Comparison of ENCODE assay signal across 8 cellular contexts in genomic region chr9:128504485-128505413, GRCh38. TPM values are rescaled to one million over a fixed set of nuclear protein-coding genes. Genes with fewer than 3 reads are reported as not detected.
DNase-seq lines count a peak whose midpoint lies in the region; ATAC-seq, FAIRE-seq and TF ChIP-seq lines count a peak whose summit lies in the region.

TSS of gene GLE1 (plus strand) at chr9:128504719. CDS start at chr9:128504806, 87 bp downstream.

- no peak for FAIRE-seq in RCC 7860 (lab: Jason Lieb, UNC)

- H3K9me3 ChIP-seq in DND-41 (ENCODE audit: insufficient read depth, low read length, severe bottlenecking) (no peaks in the 10 kb centered on the region), Karpas-422 (ENCODE audit: low read length) (no peaks in the 10 kb centered on the region), esophagus squamous epithelium (no peaks in the 10 kb centered on the region)

- ATAC-seq in DND-41 (ENCODE audit: insufficient read depth, low read depth) (peak; percentile 95), GM21825 (IDR thresholded peaks at IDR 0.05; ENCODE audit: unreplicated experiment) (peak; percentile 76)
- ATAC-seq in activated T-cell treated with anti-CD3 and anti-CD28 coated beads, Interleukin-2, amount 50 U/mL, for 72 hours (replicated peaks in 1 of 2) = peak; percentile 97 to 98

- peak within 1 kb of the TSS; percentile 80 to 83; a peak in 3 of 4 replicates for H3K4me3 ChIP-seq in DND-41 (ENCODE audit: low read depth in 1 of 2, low read length in 2 of 2)
- peak within 1 kb of the TSS; percentile 77 for H3K4me3 ChIP-seq in Karpas-422 (ENCODE audit: low read length)
- H3K4me3 ChIP-seq in esophagus squamous epithelium = peak within 1 kb of the TSS; percentile 56 to 97 (median 89)

- peaks cover 29% of the 10 kb centered on the region for H3K4me1 Mint-ChIP-seq in activated T-cell treated with anti-CD3 and anti-CD28 coated beads, Interleukin-2, amount 50 U/mL, for 72 hours (ENCODE audit: low read depth)

- H3K36me3 ChIP-seq in DND-41 (ENCODE audit: insufficient read depth, low read length) (peaks cover 28% of the 10 kb centered on the region), Karpas-422 (ENCODE audit: insufficient read depth, low read length) (peaks cover 16% of the 10 kb centered on the region), esophagus squamous epithelium (peaks cover 0 to 40% (median 9%) of the 10 kb centered on the region in 3 donors)

- no peaks in the 10 kb centered on the region for H3K27me3 Mint-ChIP-seq in activated T-cell treated with anti-CD3 and anti-CD28 coated beads, Interleukin-2, amount 50 U/mL, for 72 hours (ENCODE audit: low read depth)

- peak within 1 kb of the TSS; percentile 67 for H3K4me2 ChIP-seq in DND-41 (ENCODE audit: insufficient read depth, low read length)
- H3K4me2 ChIP-seq in Karpas-422 (ENCODE audit: low read depth, low read length, poor library complexity, severe bottlenecking) = peak within 1 kb of the TSS; percentile 78

- peak; percentile 94 for DNase-seq in DND-41
- peak; percentile 98 for DNase-seq in Karpas-422
- DNase-seq in RCC 7860 (ENCODE audit: low spot score) = peak; percentile 80
- peak; percentile 97 to 99 for DNase-seq in activated T-cell treated with anti-CD3 and anti-CD28 coated beads, Interleukin-2, amount 50 U/mL, for 72 hours
- peak; percentile 47 for DNase-seq in esophagus squamous epithelium (lab: John Stamatoyannopoulos, UW)
- DNase-seq in myocyte (ENCODE audit: low read depth) = peak; percentile 92
- peak; percentile 91 to 96 for DNase-seq in stimulated activated CD8-positive, alpha-beta memory T cell treated with anti-CD3 and anti-CD28 coated beads, Interleukin-7, amount 100 ng/mL, for 48 hours (ENCODE audit: extremely low read depth in 1 of 2, low read depth in 1 of 2)

- H2AFZ ChIP-seq in DND-41 (ENCODE audit: low read depth, low read length) (peak within 1 kb of the TSS; percentile 79), Karpas-422 (ENCODE audit: low read length) (peak within 1 kb of the TSS; percentile 35)

- peak within 1 kb of the TSS; percentile 94 for H3K27ac Mint-ChIP-seq in activated T-cell treated with anti-CD3 and anti-CD28 coated beads, Interleukin-2, amount 50 U/mL, for 72 hours

- H3K9ac ChIP-seq in DND-41 (ENCODE audit: low read depth, low read length) (peak within 1 kb of the TSS; percentile 68), Karpas-422 (ENCODE audit: low read length) (peak within 1 kb of the TSS; percentile 75)

- H3K27ac ChIP-seq in DND-41 (ENCODE audit: low read length) (peak within 1 kb of the TSS; percentile 78), Karpas-422 (ENCODE audit: low read length) (peak within 1 kb of the TSS; percentile 68), esophagus squamous epithelium (peak within 1 kb of the TSS; percentile 85 to 96 (median 94))

- TF ChIP-seq POLR2A in esophagus squamous epithelium (IDR thresholded peaks at IDR 0.05) = peak in 3 of 4 donors; percentile 67 to 88 (median 79)

- no peaks in the 10 kb centered on the region for H3K9me2 ChIP-seq in Karpas-422 (replicated peaks; ENCODE audit: insufficient read depth, low read length)

- H3K79me2 ChIP-seq in DND-41 (ENCODE audit: insufficient read depth, low read length) (peaks cover 30% of the 10 kb centered on the region), Karpas-422 (ENCODE audit: low read length) (peaks cover 33% of the 10 kb centered on the region)

- no peaks in the 10 kb centered on the region for H3K27me3 ChIP-seq in DND-41 (ENCODE audit: insufficient read depth, low read length, poor library complexity)
- no peaks in the 10 kb centered on the region for H3K27me3 ChIP-seq in Karpas-422 (ENCODE audit: low read length)
- no peaks in the 10 kb centered on the region for H3K27me3 ChIP-seq in esophagus squamous epithelium

- H3K9me3 Mint-ChIP-seq in activated T-cell treated with anti-CD3 and anti-CD28 coated beads, Interleukin-2, amount 50 U/mL, for 72 hours = no peaks in the 10 kb centered on the region

- H3K4me3 Mint-ChIP-seq in activated T-cell treated with anti-CD3 and anti-CD28 coated beads, Interleukin-2, amount 50 U/mL, for 72 hours = peak within 1 kb of the TSS; percentile 97 to 100

- H3K36me3 Mint-ChIP-seq in activated T-cell treated with anti-CD3 and anti-CD28 coated beads, Interleukin-2, amount 50 U/mL, for 72 hours (ENCODE audit: insufficient read depth in 2 of 2) = peaks cover 5 to 13% of the 10 kb centered on the region in 2 donors

- intact Hi-C loops in esophagus squamous epithelium (cut with DNase I) = no loop called here

- TF ChIP-seq CTCF in DND-41 (IDR thresholded peaks at IDR 0.05; ENCODE audit: borderline replicate concordance, extremely low read depth, low read length, poor library complexity, severe bottlenecking) (no peak), esophagus squamous epithelium (IDR thresholded peaks at IDR 0.05) (peak in 1 of 6 experiments; percentile 37)

- H4K20me1 ChIP-seq in DND-41 (ENCODE audit: insufficient read depth, low read length) (no peaks in the 10 kb centered on the region), Karpas-422 (ENCODE audit: insufficient read depth, low read depth, low read length) (no peaks in the 10 kb centered on the region)

- H3K4me1 ChIP-seq in DND-41 (ENCODE audit: insufficient read depth, low read length) (peaks cover 23% of the 10 kb centered on the region), Karpas-422 (ENCODE audit: low read length) (peaks cover 24% of the 10 kb centered on the region), esophagus squamous epithelium (peaks cover 17 to 37% (median 19%) of the 10 kb centered on the region in 3 donors)

- WGBS in esophagus squamous epithelium, 2 donors = 0 to 1% methylated on average over 26 to 34 of the region's 64 CpGs

RNA-seq across cellular contexts. Expression of gene GLE1, which starts in this region (rescaled TPM):
- total RNA-seq in Karpas-422 (2014; rRNA removed; shearing (Covaris generic); ENCODE audit: low replicate concordance) = 26.5 and 32.7 TPM in 2 replicates
- 10 to 100 TPM; 45.8 to 59.0 TPM for total RNA-seq in activated T-cell treated with anti-CD3 and anti-CD28 coated beads, Interleukin-2, amount 50 U/mL, for 72 hours
- total RNA-seq in esophagus squamous epithelium = 10 to 100 TPM; 21.4 to 31.2 (median 24.4) TPM
- 28.3 and 28.4 TPM in 2 replicates for total RNA-seq in myocyte
- 22.5 TPM for polyA plus RNA-seq in myocyte (2012)

Comparison
In these comparisons a context has a peak if more than half of its experiments do, and no peak if none do; other contexts are left out.
1. Peak in every context shown above with its lines: DNase-seq, ATAC-seq, H3K4me3 ChIP-seq and H3K27ac ChIP-seq.
2. DNase-seq: peak in every context shown above with its lines; median percentile 98 in Karpas-422; 98 in activated T-cell treated with anti-CD3 and anti-CD28 coated beads, Interleukin-2, amount 50 U/mL, for 72 hours; 94 in DND-41; 94 in stimulated activated CD8-positive, alpha-beta memory T cell treated with anti-CD3 and anti-CD28 coated beads, Interleukin-7, amount 100 ng/mL, for 48 hours; 92 in myocyte; 80 in RCC 7860; 47 in esophagus squamous epithelium.